In the genomic region with DNA sequence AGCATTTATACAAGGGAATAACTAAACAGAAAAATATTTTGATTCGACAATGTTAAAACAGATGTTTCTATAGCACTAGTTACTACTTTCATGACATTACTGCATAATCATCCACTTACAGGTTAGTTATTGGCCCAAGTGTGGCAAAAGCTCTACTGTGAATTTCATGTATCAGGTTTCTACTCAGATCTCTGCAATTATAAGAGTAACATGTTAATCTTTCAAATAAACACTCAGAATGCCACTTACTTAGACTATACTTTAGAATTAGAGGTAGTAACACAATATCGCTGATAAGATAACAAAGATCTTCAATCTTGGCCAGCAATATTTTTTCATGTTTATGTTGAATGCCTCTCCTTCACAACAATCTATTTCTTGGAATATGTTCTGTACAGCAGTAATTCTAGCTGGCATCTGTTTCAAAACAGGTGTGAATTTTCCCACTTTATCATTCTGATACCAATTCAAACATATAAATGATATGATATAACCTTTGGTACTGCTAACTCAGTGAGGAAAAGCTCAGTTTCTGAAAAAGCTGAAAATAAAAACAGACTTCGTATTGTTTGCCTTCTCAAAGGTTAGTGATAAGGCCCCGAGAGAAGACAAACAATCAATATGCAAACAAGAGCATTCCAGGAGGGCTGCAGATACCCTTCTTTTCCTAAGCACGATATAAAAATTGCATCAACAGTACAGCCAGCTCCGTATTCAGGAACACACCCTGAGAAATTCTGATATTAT, we compare ENCODE assay signal across 1 cellular context.
TF ChIP-seq lines count a peak whose summit lies in the region.

No MANE protein-coding gene starts in this region.

TF ChIP-seq in HepG2, 621 proteins besides CTCF, POLR2A, EP300 and RAD21 (continued from another document and continues in another):
- TF ChIP-seq SMAD3 (CRISPR knock-in tag; IDR thresholded peaks at IDR 0.05), result peak; percentile 65
- TF ChIP-seq, protein P1, sequence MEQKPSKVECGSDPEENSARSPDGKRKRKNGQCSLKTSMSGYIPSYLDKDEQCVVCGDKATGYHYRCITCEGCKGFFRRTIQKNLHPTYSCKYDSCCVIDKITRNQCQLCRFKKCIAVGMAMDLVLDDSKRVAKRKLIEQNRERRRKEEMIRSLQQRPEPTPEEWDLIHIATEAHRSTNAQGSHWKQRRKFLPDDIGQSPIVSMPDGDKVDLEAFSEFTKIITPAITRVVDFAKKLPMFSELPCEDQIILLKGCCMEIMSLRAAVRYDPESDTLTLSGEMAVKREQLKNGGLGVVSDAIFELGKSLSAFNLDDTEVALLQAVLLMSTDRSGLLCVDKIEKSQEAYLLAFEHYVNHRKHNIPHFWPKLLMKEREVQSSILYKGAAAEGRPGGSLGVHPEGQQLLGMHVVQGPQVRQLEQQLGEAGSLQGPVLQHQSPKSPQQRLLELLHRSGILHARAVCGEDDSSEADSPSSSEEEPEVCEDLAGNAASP (CRISPR knock-in tag; IDR thresholded peaks at IDR 0.05; ENCODE audit: borderline replicate concordance), result no peak
- TF ChIP-seq ZNF350 (CRISPR knock-in tag; IDR thresholded peaks at IDR 0.05; ENCODE audit: borderline replicate concordance, low read depth), result no peak
- no peak for TF ChIP-seq ZNF878 (CRISPR knock-in tag; IDR thresholded peaks at IDR 0.05)
- no peak; the same call in 1 of the 2 replicates for TF ChIP-seq KMT2B (CRISPR knock-in tag; IDR thresholded peaks at IDR 0.05)
- peak; percentile 72 for TF ChIP-seq MEF2D (CRISPR knock-in tag; IDR thresholded peaks at IDR 0.05)
- no peak for TF ChIP-seq MTA1 (CRISPR knock-in tag; IDR thresholded peaks at IDR 0.05; ENCODE audit: borderline replicate concordance)
- no peak for TF ChIP-seq TAF15 (IDR thresholded peaks at IDR 0.05; ENCODE audit: low read depth, low read length, poor library complexity, severe bottlenecking)
- no peak for TF ChIP-seq ZNF484 (CRISPR knock-in tag; IDR thresholded peaks at IDR 0.05; ENCODE audit: borderline replicate concordance, low read depth)
- peak; percentile 75 for TF ChIP-seq HDAC2 (CRISPR knock-in tag; IDR thresholded peaks at IDR 0.05)
- TF ChIP-seq POGZ (CRISPR knock-in tag; IDR thresholded peaks at IDR 0.05), result no peak
- TF ChIP-seq ZFAT (CRISPR knock-in tag; conservative IDR thresholded peaks at IDR 0.05), result no peak
- TF ChIP-seq ZNF207 (IDR thresholded peaks at IDR 0.05; ENCODE audit: borderline replicate concordance), result no peak
- TF ChIP-seq ZNF772 (CRISPR knock-in tag; IDR thresholded peaks at IDR 0.05), result no peak
- TF ChIP-seq, protein P2, sequence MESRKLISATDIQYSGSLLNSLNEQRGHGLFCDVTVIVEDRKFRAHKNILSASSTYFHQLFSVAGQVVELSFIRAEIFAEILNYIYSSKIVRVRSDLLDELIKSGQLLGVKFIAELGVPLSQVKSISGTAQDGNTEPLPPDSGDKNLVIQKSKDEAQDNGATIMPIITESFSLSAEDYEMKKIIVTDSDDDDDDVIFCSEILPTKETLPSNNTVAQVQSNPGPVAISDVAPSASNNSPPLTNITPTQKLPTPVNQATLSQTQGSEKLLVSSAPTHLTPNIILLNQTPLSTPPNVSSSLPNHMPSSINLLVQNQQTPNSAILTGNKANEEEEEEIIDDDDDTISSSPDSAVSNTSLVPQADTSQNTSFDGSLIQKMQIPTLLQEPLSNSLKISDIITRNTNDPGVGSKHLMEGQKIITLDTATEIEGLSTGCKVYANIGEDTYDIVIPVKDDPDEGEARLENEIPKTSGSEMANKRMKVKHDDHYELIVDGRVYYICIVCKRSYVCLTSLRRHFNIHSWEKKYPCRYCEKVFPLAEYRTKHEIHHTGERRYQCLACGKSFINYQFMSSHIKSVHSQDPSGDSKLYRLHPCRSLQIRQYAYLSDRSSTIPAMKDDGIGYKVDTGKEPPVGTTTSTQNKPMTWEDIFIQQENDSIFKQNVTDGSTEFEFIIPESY (CRISPR knock-in tag; IDR thresholded peaks at IDR 0.05), result no peak
- TF ChIP-seq ATRX (CRISPR knock-in tag; IDR thresholded peaks at IDR 0.05; ENCODE audit: borderline replicate concordance), result no peak
- TF ChIP-seq SP1 (IDR thresholded peaks at IDR 0.05), result no peak
- no peak for TF ChIP-seq SP1 (CRISPR knock-in tag; IDR thresholded peaks at IDR 0.05)
- peak; percentile 66; the same call in 1 of the 2 replicates for TF ChIP-seq GFI1 (CRISPR knock-in tag; IDR thresholded peaks at IDR 0.05; ENCODE audit: borderline replicate concordance)
- peak; percentile 90 for TF ChIP-seq FOXA3 (CRISPR knock-in tag; IDR thresholded peaks at IDR 0.05)
- peak; percentile 94 for TF ChIP-seq PPARG (CRISPR knock-in tag; conservative IDR thresholded peaks at IDR 0.05)
- TF ChIP-seq, protein P3, sequence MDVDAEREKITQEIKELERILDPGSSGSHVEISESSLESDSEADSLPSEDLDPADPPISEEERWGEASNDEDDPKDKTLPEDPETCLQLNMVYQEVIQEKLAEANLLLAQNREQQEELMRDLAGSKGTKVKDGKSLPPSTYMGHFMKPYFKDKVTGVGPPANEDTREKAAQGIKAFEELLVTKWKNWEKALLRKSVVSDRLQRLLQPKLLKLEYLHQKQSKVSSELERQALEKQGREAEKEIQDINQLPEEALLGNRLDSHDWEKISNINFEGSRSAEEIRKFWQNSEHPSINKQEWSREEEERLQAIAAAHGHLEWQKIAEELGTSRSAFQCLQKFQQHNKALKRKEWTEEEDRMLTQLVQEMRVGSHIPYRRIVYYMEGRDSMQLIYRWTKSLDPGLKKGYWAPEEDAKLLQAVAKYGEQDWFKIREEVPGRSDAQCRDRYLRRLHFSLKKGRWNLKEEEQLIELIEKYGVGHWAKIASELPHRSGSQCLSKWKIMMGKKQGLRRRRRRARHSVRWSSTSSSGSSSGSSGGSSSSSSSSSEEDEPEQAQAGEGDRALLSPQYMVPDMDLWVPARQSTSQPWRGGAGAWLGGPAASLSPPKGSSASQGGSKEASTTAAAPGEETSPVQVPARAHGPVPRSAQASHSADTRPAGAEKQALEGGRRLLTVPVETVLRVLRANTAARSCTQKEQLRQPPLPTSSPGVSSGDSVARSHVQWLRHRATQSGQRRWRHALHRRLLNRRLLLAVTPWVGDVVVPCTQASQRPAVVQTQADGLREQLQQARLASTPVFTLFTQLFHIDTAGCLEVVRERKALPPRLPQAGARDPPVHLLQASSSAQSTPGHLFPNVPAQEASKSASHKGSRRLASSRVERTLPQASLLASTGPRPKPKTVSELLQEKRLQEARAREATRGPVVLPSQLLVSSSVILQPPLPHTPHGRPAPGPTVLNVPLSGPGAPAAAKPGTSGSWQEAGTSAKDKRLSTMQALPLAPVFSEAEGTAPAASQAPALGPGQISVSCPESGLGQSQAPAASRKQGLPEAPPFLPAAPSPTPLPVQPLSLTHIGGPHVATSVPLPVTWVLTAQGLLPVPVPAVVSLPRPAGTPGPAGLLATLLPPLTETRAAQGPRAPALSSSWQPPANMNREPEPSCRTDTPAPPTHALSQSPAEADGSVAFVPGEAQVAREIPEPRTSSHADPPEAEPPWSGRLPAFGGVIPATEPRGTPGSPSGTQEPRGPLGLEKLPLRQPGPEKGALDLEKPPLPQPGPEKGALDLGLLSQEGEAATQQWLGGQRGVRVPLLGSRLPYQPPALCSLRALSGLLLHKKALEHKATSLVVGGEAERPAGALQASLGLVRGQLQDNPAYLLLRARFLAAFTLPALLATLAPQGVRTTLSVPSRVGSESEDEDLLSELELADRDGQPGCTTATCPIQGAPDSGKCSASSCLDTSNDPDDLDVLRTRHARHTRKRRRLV (CRISPR knock-in tag; IDR thresholded peaks at IDR 0.05), result no peak
- TF ChIP-seq GATAD2A (CRISPR knock-in tag; IDR thresholded peaks at IDR 0.05), result peak; percentile 94
- TF ChIP-seq NFIC (IDR thresholded peaks at IDR 0.05; ENCODE audit: low read length), result peak; percentile 94
- no peak for TF ChIP-seq ZNF431 (CRISPR knock-in tag; IDR thresholded peaks at IDR 0.05; ENCODE audit: borderline replicate concordance, low read depth)
- TF ChIP-seq, protein P4, sequence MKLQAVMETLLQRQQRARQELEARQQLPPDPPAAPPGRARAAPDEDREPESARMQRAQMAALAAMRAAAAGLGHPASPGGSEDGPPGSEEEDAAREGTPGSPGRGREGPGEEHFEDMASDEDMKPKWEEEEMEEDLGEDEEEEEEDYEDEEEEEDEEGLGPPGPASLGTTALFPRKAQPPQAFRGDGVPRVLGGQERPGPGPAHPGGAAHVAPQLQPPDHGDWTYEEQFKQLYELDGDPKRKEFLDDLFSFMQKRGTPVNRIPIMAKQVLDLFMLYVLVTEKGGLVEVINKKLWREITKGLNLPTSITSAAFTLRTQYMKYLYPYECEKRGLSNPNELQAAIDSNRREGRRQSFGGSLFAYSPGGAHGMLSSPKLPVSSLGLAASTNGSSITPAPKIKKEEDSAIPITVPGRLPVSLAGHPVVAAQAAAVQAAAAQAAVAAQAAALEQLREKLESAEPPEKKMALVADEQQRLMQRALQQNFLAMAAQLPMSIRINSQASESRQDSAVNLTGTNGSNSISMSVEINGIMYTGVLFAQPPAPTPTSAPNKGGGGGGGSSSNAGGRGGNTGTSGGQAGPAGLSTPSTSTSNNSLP (IDR thresholded peaks at IDR 0.05; ENCODE audit: low read depth, low read length), result peak; percentile 95
- no peak for TF ChIP-seq ZNF713 (CRISPR knock-in tag; IDR thresholded peaks at IDR 0.05)
- TF ChIP-seq, protein P5, sequence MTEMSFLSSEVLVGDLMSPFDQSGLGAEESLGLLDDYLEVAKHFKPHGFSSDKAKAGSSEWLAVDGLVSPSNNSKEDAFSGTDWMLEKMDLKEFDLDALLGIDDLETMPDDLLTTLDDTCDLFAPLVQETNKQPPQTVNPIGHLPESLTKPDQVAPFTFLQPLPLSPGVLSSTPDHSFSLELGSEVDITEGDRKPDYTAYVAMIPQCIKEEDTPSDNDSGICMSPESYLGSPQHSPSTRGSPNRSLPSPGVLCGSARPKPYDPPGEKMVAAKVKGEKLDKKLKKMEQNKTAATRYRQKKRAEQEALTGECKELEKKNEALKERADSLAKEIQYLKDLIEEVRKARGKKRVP (CRISPR knock-in tag; IDR thresholded peaks at IDR 0.05), result peak in 1 of 2 experiments; percentile 73; a peak in 2 of 4 replicates
- 0 out of 2 replicates have a peak, but pooled peaks have one; percentile 9 for TF ChIP-seq TARDBP (CRISPR knock-in tag; IDR thresholded peaks at IDR 0.05)
- no peak for TF ChIP-seq ZNF451 (CRISPR knock-in tag; IDR thresholded peaks at IDR 0.05)
- TF ChIP-seq, protein P6, sequence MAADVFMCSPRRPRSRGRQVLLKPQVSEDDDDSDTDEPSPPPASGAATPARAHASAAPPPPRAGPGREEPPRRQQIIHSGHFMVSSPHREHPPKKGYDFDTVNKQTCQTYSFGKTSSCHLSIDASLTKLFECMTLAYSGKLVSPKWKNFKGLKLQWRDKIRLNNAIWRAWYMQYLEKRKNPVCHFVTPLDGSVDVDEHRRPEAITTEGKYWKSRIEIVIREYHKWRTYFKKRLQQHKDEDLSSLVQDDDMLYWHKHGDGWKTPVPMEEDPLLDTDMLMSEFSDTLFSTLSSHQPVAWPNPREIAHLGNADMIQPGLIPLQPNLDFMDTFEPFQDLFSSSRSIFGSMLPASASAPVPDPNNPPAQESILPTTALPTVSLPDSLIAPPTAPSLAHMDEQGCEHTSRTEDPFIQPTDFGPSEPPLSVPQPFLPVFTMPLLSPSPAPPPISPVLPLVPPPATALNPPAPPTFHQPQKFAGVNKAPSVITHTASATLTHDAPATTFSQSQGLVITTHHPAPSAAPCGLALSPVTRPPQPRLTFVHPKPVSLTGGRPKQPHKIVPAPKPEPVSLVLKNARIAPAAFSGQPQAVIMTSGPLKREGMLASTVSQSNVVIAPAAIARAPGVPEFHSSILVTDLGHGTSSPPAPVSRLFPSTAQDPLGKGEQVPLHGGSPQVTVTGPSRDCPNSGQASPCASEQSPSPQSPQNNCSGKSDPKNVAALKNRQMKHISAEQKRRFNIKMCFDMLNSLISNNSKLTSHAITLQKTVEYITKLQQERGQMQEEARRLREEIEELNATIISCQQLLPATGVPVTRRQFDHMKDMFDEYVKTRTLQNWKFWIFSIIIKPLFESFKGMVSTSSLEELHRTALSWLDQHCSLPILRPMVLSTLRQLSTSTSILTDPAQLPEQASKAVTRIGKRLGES (CRISPR knock-in tag; IDR thresholded peaks at IDR 0.05; ENCODE audit: borderline replicate concordance), result no peak
- no peak for TF ChIP-seq ZNF263 (CRISPR knock-in tag; IDR thresholded peaks at IDR 0.05)
- peak; percentile 65; the same call in 1 of the 2 replicates for TF ChIP-seq NR2F6 (IDR thresholded peaks at IDR 0.05)
- peak; percentile 71 for TF ChIP-seq NR2F6 (CRISPR knock-in tag; IDR thresholded peaks at IDR 0.05)
